ENCODE assay signal across 8 cellular contexts in genomic region chr11:12159351-12160099, GRCh38. TPM values are rescaled to one million over a fixed set of nuclear protein-coding genes. Genes with fewer than 3 reads are reported as not detected.
A peak's percentile ranks its signal among the peaks of the same experiment; 100 is the strongest.
DNase-seq lines count a peak whose midpoint lies in the region; ATAC-seq and TF ChIP-seq lines count a peak whose summit lies in the region.

No MANE protein-coding gene starts in this region.

- peaks cover 78% of the 10 kb centered on the region for H3K4me1 ChIP-seq in mesodermal cell (ENCODE audit: control insufficient read depth, insufficient read depth, low read length, poor library complexity, severe bottlenecking)

- H3K4me3 ChIP-seq in cardiac fibroblast (replicated peaks in 1 of 2; ENCODE audit: low read depth in 2 of 2, low read length in 2 of 2) = no peak overlapping the region
- no peak overlapping the region for H3K4me3 ChIP-seq in mesodermal cell (ENCODE audit: extremely low read depth, insufficient read depth, low read length, poor library complexity, severe bottlenecking)

- ATAC-seq in HG02973 (IDR thresholded peaks at IDR 0.05; ENCODE audit: unreplicated experiment) = no peak
- no peak for ATAC-seq in HG03354 (IDR thresholded peaks at IDR 0.05; ENCODE audit: poor library complexity, severe bottlenecking, unreplicated experiment)

- peak; percentile 86 for DNase-seq in A172 (ENCODE audit: low spot score)
- DNase-seq in MV-4-11 (lab: John Stamatoyannopoulos, UW) = peak; percentile 97
- DNase-seq in cardiac fibroblast (ENCODE audit: low read depth in 2 of 2) = peak; percentile 87 to 89
- no peak for DNase-seq in stimulated activated CD4-positive, alpha-beta T cell treated with anti-CD3 and anti-CD28 coated beads, Interleukin-2, amount 100 ng/mL, for 48 hours
- DNase-seq in NCI-H510A treated with DMSO at 0.1 percent for 48 hours (lab: John Stamatoyannopoulos, UW) = no peak

- peak overlapping the region; percentile 95 for H3K27ac ChIP-seq in mesodermal cell (ENCODE audit: low read depth, low read length, severe bottlenecking)

- H3K9me3 ChIP-seq in mesodermal cell (ENCODE audit: control insufficient read depth, low read length) = no peaks in the 10 kb centered on the region

- no peak for TF ChIP-seq CTCF in cardiac fibroblast (IDR thresholded peaks at IDR 0.05; ENCODE audit: low read depth, low read length)

- 69 to 84% methylated on average over 6 to 7 of the region's 9 CpGs for WGBS in mesodermal cell (ENCODE audit: insufficient coverage in 2 of 2), 2 experiments

- H3K36me3 ChIP-seq in mesodermal cell (ENCODE audit: control insufficient read depth, insufficient read depth, low read length) = peaks cover 56% of the 10 kb centered on the region

RNA-seq across cellular contexts. Expression of gene MICAL2, which starts 49.1 kb away (rescaled TPM):
- total RNA-seq in A172 (2014; rRNA removed; shearing (Covaris generic)) = 95.3 and 148 TPM in 2 replicates
- 99.2 TPM for polyA plus RNA-seq in mesodermal cell (2013, experiment 1 of 2)
- polyA plus RNA-seq in mesodermal cell (2013, experiment 2 of 2) = 85.1 TPM

Comparison
In these comparisons a context has a peak if more than half of its experiments do, and no peak if none do; other contexts are left out.
1. DNase-seq: peak in A172 (single experiment), MV-4-11 (single experiment) and cardiac fibroblast (2 of 2); none in stimulated activated CD4-positive, alpha-beta T cell treated with anti-CD3 and anti-CD28 coated beads, Interleukin-2, amount 100 ng/mL, for 48 hours (0 of 2) and NCI-H510A treated with DMSO at 0.1 percent for 48 hours (single experiment).